8 cellular contexts compared by ENCODE assay signal in genomic region chr5:9361835-9362234, GRCh38.
DNase-seq lines count a peak whose midpoint lies in the region; ATAC-seq and TF ChIP-seq lines count a peak whose summit lies in the region.

No MANE protein-coding gene starts in this region.

- H3K18ac ChIP-seq in trophoblast cell (ENCODE audit: low read length) = no peak overlapping the region

- H4K12ac ChIP-seq in trophoblast cell (ENCODE audit: low read depth, low read length) = no peak overlapping the region

- H3K14ac ChIP-seq in trophoblast cell (ENCODE audit: low read length) = no peak overlapping the region

- H2BK5ac ChIP-seq in trophoblast cell (ENCODE audit: low read depth, low read length, poor library complexity) = no peak overlapping the region

- TF ChIP-seq CTCF in AG04450 (IDR thresholded peaks at IDR 0.05; ENCODE audit: low read depth, low read length) = peak; percentile 51
- TF ChIP-seq CTCF in GM12874 (IDR thresholded peaks at IDR 0.05; ENCODE audit: insufficient read depth, low read depth, low read length) = peak; percentile 81

- H3K4me2 ChIP-seq in trophoblast cell (ENCODE audit: low read length) = no peak overlapping the region

- H3K4me1 ChIP-seq in trophoblast cell (ENCODE audit: control insufficient read depth in 1 of 2, insufficient read depth in 2 of 2, low read length in 2 of 2) = peaks cover 9 to 18% of the 10 kb centered on the region in 2 experiments

- POLR2A ChIA-PET in AG04450 (lab: Yijun Ruan, JAX) = no interaction called here

- peak; percentile 55 for ATAC-seq in HG02571 (IDR thresholded peaks at IDR 0.05; ENCODE audit: unreplicated experiment)

- no peak overlapping the region for H2AK5ac ChIP-seq in trophoblast cell (ENCODE audit: low read length)

- H4K91ac ChIP-seq in trophoblast cell (ENCODE audit: low read depth, low read length) = no peak overlapping the region

- peaks cover 0 to 3% of the 10 kb centered on the region in 2 experiments for H3K36me3 ChIP-seq in trophoblast cell (ENCODE audit: control insufficient read depth in 1 of 2, insufficient read depth in 2 of 2, low read length in 2 of 2)

- no peak overlapping the region for H2BK120ac ChIP-seq in trophoblast cell (ENCODE audit: insufficient read depth, low read length, poor library complexity)

- H3K79me2 ChIP-seq in trophoblast cell (ENCODE audit: control insufficient read depth, insufficient read depth, low read length, poor library complexity) = peaks cover under 1% of the 10 kb centered on the region

- no peak overlapping the region for H2AFZ ChIP-seq in trophoblast cell (ENCODE audit: insufficient read depth, low read length, poor library complexity)

- peaks cover 4% of the 10 kb centered on the region for H3K79me1 ChIP-seq in trophoblast cell (ENCODE audit: low read length)

- H3K9me3 ChIP-seq in AG04450 (ENCODE audit: control insufficient read depth, insufficient read depth, low read length) = no peaks in the 10 kb centered on the region
- H3K9me3 ChIP-seq in trophoblast cell (ENCODE audit: insufficient read depth, low read depth, low read length) = no peaks in the 10 kb centered on the region

- no CpG with 5 or more reads among the region's 8 CpGs for WGBS in trophoblast cell (ENCODE audit: extremely low coverage, insufficient coverage, insufficient read length)

- H3K27ac ChIP-seq in AG04450 (ENCODE audit: low read depth, low read length) (no peak overlapping the region), trophoblast cell (ENCODE audit: low read depth, low read length) (no peak overlapping the region)

- no peak for DNase-seq in AG04450 (ENCODE audit: low read depth, low spot score)
- peak; percentile 70 for DNase-seq in M059J (ENCODE audit: low read depth)
- peak; percentile 47 for DNase-seq in UCSD-AML1 (lab: John Stamatoyannopoulos, UW; ENCODE audit: unreplicated experiment)
- peak; percentile 63 for DNase-seq in fibroblast of peridontal ligament (ENCODE audit: extremely low read depth)
- peak; percentile 55 to 75 for DNase-seq in trophoblast cell
- DNase-seq in NCI-H2227 treated with DMSO at 0.1 percent for 48 hours (lab: John Stamatoyannopoulos, UW) = no peak

- H3K4me3 ChIP-seq in AG04450 (ENCODE audit: low read depth, low read length) (no peak overlapping the region), trophoblast cell (ENCODE audit: low read depth, low read length) (no peak overlapping the region)

- no peak overlapping the region for H4K8ac ChIP-seq in trophoblast cell (ENCODE audit: low read depth, low read length)

- no peak overlapping the region for H3K9ac ChIP-seq in trophoblast cell (ENCODE audit: low read length)

- no peak overlapping the region for H3K4ac ChIP-seq in trophoblast cell (ENCODE audit: low read depth, low read length)

- H3K27me3 ChIP-seq in AG04450 (ENCODE audit: control insufficient read depth, insufficient read depth, low read length) (no peaks in the 10 kb centered on the region), trophoblast cell (ENCODE audit: insufficient read depth, low read length) (no peaks in the 10 kb centered on the region)

- CTCF ChIA-PET in AG04450 (lab: Charles Lee) = interaction anchor here (0.6 kb wide), 1 partner anchor 19 kb away, joined by 3 read pairs; no protein-coding TSS in a partner anchor

- peak overlapping the region; percentile 37 for H2BK12ac ChIP-seq in trophoblast cell (ENCODE audit: low read length)

- no peak overlapping the region for H3K23ac ChIP-seq in trophoblast cell (ENCODE audit: low read length)

Comparison
In these comparisons a context has a peak if more than half of its experiments do, and no peak if none do; other contexts are left out.
1. DNase-seq: peak in M059J (single experiment), UCSD-AML1 (single experiment), fibroblast of peridontal ligament (single experiment) and trophoblast cell (2 of 2); none in AG04450 (single experiment) and NCI-H2227 treated with DMSO at 0.1 percent for 48 hours (single experiment).